Comparison of ENCODE assay signal across 1 cellular context in the genomic region with DNA sequence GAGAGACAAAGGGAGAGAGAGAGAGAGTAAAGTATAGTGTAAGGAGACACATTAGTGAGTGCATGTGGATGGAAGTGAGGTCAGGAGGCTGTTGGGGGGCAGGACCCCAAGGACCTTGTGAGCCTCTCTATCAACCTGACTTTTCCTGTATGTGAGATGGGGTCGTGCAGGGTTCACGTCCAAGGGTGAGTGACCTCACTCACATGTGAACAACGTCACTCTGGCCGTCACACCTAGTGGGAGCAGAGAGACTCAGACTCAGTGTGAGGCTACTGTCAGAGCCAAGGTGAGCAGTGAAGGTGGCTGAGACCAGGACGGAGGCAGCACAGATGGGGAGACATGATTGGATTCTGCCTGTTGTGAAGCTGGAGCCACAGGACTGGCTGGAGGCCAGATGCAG.
TF ChIP-seq lines count a peak whose summit lies in the region.

No MANE protein-coding gene starts in this region.

TF ChIP-seq in HepG2, 621 proteins besides CTCF, POLR2A, EP300 and RAD21 (continued from another document):
- TF ChIP-seq, protein P1, sequence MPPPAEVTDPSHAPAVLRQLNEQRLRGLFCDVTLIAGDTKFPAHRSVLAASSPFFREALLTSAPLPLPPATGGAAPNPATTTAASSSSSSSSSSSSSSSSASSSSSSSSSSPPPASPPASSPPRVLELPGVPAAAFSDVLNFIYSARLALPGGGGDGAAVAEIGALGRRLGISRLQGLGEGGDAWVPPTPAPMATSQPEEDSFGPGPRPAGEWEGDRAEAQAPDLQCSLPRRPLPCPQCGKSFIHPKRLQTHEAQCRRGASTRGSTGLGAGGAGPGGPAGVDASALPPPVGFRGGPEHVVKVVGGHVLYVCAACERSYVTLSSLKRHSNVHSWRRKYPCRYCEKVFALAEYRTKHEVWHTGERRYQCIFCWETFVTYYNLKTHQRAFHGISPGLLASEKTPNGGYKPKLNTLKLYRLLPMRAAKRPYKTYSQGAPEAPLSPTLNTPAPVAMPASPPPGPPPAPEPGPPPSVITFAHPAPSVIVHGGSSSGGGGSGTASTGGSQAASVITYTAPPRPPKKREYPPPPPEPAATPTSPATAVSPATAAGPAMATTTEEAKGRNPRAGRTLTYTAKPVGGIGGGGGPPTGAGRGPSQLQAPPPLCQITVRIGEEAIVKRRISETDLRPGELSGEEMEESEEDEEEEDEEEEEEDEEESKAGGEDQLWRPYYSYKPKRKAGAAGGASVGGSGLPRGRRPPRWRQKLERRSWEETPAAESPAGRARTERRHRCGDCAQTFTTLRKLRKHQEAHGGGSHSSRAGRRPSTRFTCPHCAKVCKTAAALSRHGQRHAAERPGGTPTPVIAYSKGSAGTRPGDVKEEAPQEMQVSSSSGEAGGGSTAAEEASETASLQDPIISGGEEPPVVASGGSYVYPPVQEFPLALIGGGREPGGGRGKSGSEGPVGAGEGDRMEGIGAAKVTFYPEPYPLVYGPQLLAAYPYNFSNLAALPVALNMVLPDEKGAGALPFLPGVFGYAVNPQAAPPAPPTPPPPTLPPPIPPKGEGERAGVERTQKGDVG (CRISPR knock-in tag; IDR thresholded peaks at IDR 0.05; ENCODE audit: borderline replicate concordance): no peak
- TF ChIP-seq ZNF101 (CRISPR knock-in tag; IDR thresholded peaks at IDR 0.05; ENCODE audit: borderline replicate concordance, low read depth) (no peak), ZGPAT (CRISPR knock-in tag; IDR thresholded peaks at IDR 0.05) (no peak), RORA (CRISPR knock-in tag; IDR thresholded peaks at IDR 0.05) (no peak), ZNF709 (CRISPR knock-in tag; IDR thresholded peaks at IDR 0.05) (no peak), ZBTB8A (CRISPR knock-in tag; IDR thresholded peaks at IDR 0.05; ENCODE audit: borderline replicate concordance, low read depth) (no peak), DNMT1 (CRISPR knock-in tag; IDR thresholded peaks at IDR 0.05) (no peak), TARDBP (CRISPR knock-in tag; IDR thresholded peaks at IDR 0.05) (no peak)
- TF ChIP-seq, protein P2, sequence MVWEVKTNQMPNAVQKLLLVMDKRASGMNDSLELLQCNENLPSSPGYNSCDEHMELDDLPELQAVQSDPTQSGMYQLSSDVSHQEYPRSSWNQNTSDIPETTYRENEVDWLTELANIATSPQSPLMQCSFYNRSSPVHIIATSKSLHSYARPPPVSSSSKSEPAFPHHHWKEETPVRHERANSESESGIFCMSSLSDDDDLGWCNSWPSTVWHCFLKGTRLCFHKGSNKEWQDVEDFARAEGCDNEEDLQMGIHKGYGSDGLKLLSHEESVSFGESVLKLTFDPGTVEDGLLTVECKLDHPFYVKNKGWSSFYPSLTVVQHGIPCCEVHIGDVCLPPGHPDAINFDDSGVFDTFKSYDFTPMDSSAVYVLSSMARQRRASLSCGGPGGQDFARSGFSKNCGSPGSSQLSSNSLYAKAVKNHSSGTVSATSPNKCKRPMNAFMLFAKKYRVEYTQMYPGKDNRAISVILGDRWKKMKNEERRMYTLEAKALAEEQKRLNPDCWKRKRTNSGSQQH (CRISPR knock-in tag; IDR thresholded peaks at IDR 0.05; ENCODE audit: low read depth): no peak
- TF ChIP-seq, protein P3, sequence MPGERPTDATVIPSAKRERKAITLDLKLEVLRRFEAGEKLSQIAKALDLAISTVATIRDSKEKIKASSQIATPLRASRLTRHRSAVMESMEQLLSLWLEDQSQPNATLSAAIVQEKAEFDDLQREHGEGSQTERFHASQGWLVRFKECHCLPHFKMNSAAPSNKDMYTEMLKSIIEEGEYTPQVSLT (CRISPR knock-in tag; IDR thresholded peaks at IDR 0.05; ENCODE audit: borderline replicate concordance, low read depth): no peak
- TF ChIP-seq, protein P4, sequence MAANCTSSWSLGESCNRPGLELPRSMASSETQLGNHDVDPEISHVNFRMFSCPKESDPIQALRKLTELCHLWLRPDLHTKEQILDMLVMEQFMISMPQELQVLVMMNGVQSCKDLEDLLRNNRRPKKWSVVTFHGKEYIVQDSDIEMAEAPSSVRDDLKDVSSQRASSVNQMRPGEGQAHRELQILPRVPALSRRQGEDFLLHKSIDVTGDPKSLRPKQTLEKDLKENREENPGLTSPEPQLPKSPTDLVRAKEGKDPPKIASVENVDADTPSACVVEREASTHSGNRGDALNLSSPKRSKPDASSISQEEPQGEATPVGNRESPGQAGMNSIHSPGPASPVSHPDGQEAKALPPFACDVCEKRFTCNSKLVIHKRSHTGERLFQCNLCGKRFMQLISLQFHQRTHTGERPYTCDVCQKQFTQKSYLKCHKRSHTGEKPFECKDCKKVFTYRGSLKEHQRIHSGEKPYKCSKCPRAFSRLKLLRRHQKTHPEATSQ (CRISPR knock-in tag; IDR thresholded peaks at IDR 0.05; ENCODE audit: borderline replicate concordance): no peak
- TF ChIP-seq, protein P5, sequence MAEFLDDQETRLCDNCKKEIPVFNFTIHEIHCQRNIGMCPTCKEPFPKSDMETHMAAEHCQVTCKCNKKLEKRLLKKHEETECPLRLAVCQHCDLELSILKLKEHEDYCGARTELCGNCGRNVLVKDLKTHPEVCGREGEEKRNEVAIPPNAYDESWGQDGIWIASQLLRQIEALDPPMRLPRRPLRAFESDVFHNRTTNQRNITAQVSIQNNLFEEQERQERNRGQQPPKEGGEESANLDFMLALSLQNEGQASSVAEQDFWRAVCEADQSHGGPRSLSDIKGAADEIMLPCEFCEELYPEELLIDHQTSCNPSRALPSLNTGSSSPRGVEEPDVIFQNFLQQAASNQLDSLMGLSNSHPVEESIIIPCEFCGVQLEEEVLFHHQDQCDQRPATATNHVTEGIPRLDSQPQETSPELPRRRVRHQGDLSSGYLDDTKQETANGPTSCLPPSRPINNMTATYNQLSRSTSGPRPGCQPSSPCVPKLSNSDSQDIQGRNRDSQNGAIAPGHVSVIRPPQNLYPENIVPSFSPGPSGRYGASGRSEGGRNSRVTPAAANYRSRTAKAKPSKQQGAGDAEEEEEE (CRISPR knock-in tag; IDR thresholded peaks at IDR 0.05; ENCODE audit: borderline replicate concordance): no peak
- TF ChIP-seq, protein P6, sequence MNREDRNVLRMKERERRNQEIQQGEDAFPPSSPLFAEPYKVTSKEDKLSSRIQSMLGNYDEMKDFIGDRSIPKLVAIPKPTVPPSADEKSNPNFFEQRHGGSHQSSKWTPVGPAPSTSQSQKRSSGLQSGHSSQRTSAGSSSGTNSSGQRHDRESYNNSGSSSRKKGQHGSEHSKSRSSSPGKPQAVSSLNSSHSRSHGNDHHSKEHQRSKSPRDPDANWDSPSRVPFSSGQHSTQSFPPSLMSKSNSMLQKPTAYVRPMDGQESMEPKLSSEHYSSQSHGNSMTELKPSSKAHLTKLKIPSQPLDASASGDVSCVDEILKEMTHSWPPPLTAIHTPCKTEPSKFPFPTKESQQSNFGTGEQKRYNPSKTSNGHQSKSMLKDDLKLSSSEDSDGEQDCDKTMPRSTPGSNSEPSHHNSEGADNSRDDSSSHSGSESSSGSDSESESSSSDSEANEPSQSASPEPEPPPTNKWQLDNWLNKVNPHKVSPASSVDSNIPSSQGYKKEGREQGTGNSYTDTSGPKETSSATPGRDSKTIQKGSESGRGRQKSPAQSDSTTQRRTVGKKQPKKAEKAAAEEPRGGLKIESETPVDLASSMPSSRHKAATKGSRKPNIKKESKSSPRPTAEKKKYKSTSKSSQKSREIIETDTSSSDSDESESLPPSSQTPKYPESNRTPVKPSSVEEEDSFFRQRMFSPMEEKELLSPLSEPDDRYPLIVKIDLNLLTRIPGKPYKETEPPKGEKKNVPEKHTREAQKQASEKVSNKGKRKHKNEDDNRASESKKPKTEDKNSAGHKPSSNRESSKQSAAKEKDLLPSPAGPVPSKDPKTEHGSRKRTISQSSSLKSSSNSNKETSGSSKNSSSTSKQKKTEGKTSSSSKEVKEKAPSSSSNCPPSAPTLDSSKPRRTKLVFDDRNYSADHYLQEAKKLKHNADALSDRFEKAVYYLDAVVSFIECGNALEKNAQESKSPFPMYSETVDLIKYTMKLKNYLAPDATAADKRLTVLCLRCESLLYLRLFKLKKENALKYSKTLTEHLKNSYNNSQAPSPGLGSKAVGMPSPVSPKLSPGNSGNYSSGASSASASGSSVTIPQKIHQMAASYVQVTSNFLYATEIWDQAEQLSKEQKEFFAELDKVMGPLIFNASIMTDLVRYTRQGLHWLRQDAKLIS (CRISPR knock-in tag; IDR thresholded peaks at IDR 0.05): no peak
TF ChIP-seq in HepG2: peak in this region for 0.
